In the genomic region with DNA sequence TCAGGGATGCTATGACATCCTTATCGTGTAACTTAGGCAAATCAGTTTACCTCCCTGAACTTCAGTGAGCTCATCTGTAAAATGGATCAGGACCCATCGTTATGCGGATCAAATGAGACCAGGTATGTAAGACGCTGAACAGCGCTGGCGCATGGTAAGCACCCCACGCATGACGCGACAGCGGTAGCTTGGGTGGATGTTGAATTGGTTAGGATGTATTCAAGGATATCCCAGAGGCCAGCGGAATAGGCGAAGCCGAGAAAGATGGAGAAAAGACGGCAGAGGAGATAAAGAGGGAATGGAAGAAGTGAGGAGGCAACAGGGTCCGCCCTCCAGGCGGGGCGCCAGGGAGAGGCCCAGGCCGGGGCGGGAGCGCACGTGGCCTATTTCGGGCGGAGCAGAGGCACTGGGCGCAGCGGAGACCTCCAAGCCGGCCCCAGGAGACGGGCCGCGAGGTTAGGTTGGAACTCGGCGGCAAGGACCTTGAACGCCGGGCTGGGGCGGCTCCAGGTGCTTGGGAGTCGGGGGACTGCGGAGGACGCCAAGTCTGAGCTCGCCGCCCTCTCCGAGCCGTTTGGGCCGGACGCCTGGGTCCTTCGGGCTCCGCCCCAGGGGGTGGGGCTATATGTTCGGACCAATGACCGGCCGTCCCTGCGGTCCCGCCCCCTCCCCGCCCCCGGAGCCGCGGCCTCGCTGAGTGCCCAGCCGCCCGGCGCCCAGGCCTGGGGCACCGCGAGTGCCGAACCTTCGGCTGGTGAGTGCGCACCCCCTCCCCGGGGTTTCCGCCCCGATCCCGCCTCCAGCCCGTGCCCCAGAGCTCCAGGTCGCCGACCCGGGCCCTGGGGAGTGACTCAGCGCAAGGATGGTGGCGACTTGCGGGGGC, we compare ENCODE assay signal across 8 cellular contexts. TPM values are rescaled to one million over a fixed set of nuclear protein-coding genes. Genes with fewer than 3 reads are reported as not detected.
DNase-seq lines count a peak whose midpoint lies in the region; TF ChIP-seq lines count a peak whose summit lies in the region.

A gene (plus strand): TSS at position 696 of the 883 bp plus-strand sequence. CDS start 448 bp downstream, outside the sequence.

- peaks cover 33% of the 10 kb centered on the region for H3K4me1 ChIP-seq in Loucy (ENCODE audit: insufficient read depth, low read length, poor library complexity, severe bottlenecking)
- H3K4me1 ChIP-seq in osteoblast (ENCODE audit: insufficient read depth, low read length): peaks cover 20% of the 10 kb centered on the region

- H3K9me3 ChIP-seq in Loucy (ENCODE audit: insufficient read depth, low read depth, low read length) (no peaks in the 10 kb centered on the region), osteoblast (ENCODE audit: low read depth, low read length) (no peaks in the 10 kb centered on the region)

- peak; percentile 93 for DNase-seq in G401 (ENCODE audit: low spot score)
- peak; percentile 86 for DNase-seq in GOT3 (lab: John Stamatoyannopoulos, UW)
- DNase-seq in SK-N-DZ (ENCODE audit: low spot score): peak; percentile 88
- DNase-seq in activated naive CD4-positive, alpha-beta T cell treated with anti-CD3 and anti-CD28 coated beads, Interleukin-2, amount 50 U/mL, for 16 hours: peak; percentile 93
- DNase-seq in glomerular endothelial cell (ENCODE audit: extremely low read depth, low read depth, low spot score): no peak
- peak; percentile 99 for DNase-seq in osteoblast (ENCODE audit: insufficient read length, low spot score, missing footprints)

- H3F3A ChIP-seq in Loucy (ENCODE audit: low read depth): peaks cover 9% of the 10 kb centered on the region; the same call in 1 of the 2 replicates

- peak within 1 kb of the TSS; percentile 46 for H3K27ac ChIP-seq in osteoblast (ENCODE audit: low read depth, low read length)
- peak within 1 kb of the TSS; percentile 59 for H3K27ac ChIP-seq in temporal lobe (ENCODE audit: low read depth, low read length)

- no peaks in the 10 kb centered on the region for H3K9me2 ChIP-seq in Loucy (replicated peaks; ENCODE audit: low read depth, low read length)

- H3K79me2 ChIP-seq in Loucy (ENCODE audit: insufficient read depth, low read length): peaks cover 27% of the 10 kb centered on the region
- H3K79me2 ChIP-seq in osteoblast (ENCODE audit: insufficient read depth, low read length): peaks cover 25% of the 10 kb centered on the region

- H3K4me2 ChIP-seq in Loucy (ENCODE audit: low read depth, low read length, poor library complexity, severe bottlenecking) (peak within 1 kb of the TSS; percentile 98), osteoblast (ENCODE audit: insufficient read depth, low read length) (peak within 1 kb of the TSS; percentile 84)

- H3K4me3 ChIP-seq in Loucy (ENCODE audit: low read length, poor library complexity, severe bottlenecking) (peak within 1 kb of the TSS; percentile 84), osteoblast (ENCODE audit: insufficient read depth, low read length) (peak within 1 kb of the TSS; percentile 85)

- H3K9ac ChIP-seq in Loucy (ENCODE audit: low read depth, low read length, poor library complexity, severe bottlenecking): peak within 1 kb of the TSS; percentile 73

- H4K20me1 ChIP-seq in Loucy (ENCODE audit: insufficient read depth, low read length, poor library complexity, severe bottlenecking) (peaks cover 8% of the 10 kb centered on the region), osteoblast (ENCODE audit: insufficient read depth, low read length) (peaks cover 4% of the 10 kb centered on the region)

- H2AFZ ChIP-seq in Loucy (ENCODE audit: low read length) (peak within 1 kb of the TSS; percentile 89), osteoblast (ENCODE audit: low read length) (peak within 1 kb of the TSS; percentile 98)

- no peaks in the 10 kb centered on the region; the same call in 1 of the 2 replicates for H3K36me3 ChIP-seq in Loucy (ENCODE audit: insufficient read depth, low read length)
- H3K36me3 ChIP-seq in osteoblast (ENCODE audit: insufficient read depth, low read length): peaks cover 11% of the 10 kb centered on the region

- H3K27me3 ChIP-seq in Loucy (ENCODE audit: insufficient read depth, low read length, poor library complexity, severe bottlenecking) (no peaks in the 10 kb centered on the region), osteoblast (ENCODE audit: insufficient read depth, low read length) (no peaks in the 10 kb centered on the region)

- in situ Hi-C loops in G401 (cut with HindIII; ENCODE audit: low sequenced_read_pairs): loop anchor here (25.0 kb wide), 1 partner anchor 230 kb away; no protein-coding TSS in a partner anchor

- TF ChIP-seq CTCF in Loucy (conservative IDR thresholded peaks at IDR 0.05; ENCODE audit: low read length) (peak; percentile 21; the same call in 1 of the 2 replicates), osteoblast (IDR thresholded peaks at IDR 0.05; ENCODE audit: extremely low read depth, low read depth, low read length) (no peak)

RNA-seq across cellular contexts. Expression of the gene that starts here (rescaled TPM):
- total RNA-seq in G401 (2014; rRNA removed; shearing (Covaris generic)): 31.6 and 41.2 TPM in 2 replicates
- 27.7 and 40.1 TPM in 2 replicates for polyA plus RNA-seq in SK-N-DZ (2014; cell fraction: cytosol; rRNA removed)
- 21.8 and 34.0 TPM in 2 replicates for polyA plus RNA-seq in SK-N-DZ (2014; cell fraction: nucleus; rRNA removed)
- 19.0 and 19.8 TPM in 2 replicates for total RNA-seq in glomerular endothelial cell
- 10.9 and 14.8 TPM in 2 replicates for total RNA-seq in osteoblast
- total RNA-seq in temporal lobe: 5.4 TPM
